ENCODE assay signal across 1 cellular context in the genomic region with DNA sequence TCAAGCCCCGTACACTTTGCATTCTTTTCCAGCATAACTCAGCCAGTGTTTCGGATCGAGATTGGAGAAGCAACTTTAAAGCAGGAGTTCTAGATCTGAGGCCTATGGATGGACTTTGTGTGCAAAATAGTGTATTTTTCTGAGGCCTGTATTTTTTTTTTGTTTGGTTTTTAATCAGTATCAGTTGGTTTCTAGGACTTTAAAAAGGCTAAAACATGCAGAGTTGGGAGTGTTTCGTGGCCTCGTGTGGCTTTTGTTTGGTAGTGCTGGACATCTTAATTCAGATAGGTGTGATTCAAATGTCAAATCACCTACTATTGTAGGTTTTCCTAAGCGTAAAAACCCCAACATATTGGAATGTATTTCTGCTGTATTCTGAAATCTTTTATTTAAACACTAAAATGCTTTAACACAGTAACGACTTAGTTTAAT.
TF ChIP-seq lines count a peak whose summit lies in the region.

No MANE protein-coding gene starts in this region.

TF ChIP-seq in HepG2, 621 proteins besides CTCF, POLR2A, EP300 and RAD21 (continued from another document and continues in another):
- TF ChIP-seq, protein P1, sequence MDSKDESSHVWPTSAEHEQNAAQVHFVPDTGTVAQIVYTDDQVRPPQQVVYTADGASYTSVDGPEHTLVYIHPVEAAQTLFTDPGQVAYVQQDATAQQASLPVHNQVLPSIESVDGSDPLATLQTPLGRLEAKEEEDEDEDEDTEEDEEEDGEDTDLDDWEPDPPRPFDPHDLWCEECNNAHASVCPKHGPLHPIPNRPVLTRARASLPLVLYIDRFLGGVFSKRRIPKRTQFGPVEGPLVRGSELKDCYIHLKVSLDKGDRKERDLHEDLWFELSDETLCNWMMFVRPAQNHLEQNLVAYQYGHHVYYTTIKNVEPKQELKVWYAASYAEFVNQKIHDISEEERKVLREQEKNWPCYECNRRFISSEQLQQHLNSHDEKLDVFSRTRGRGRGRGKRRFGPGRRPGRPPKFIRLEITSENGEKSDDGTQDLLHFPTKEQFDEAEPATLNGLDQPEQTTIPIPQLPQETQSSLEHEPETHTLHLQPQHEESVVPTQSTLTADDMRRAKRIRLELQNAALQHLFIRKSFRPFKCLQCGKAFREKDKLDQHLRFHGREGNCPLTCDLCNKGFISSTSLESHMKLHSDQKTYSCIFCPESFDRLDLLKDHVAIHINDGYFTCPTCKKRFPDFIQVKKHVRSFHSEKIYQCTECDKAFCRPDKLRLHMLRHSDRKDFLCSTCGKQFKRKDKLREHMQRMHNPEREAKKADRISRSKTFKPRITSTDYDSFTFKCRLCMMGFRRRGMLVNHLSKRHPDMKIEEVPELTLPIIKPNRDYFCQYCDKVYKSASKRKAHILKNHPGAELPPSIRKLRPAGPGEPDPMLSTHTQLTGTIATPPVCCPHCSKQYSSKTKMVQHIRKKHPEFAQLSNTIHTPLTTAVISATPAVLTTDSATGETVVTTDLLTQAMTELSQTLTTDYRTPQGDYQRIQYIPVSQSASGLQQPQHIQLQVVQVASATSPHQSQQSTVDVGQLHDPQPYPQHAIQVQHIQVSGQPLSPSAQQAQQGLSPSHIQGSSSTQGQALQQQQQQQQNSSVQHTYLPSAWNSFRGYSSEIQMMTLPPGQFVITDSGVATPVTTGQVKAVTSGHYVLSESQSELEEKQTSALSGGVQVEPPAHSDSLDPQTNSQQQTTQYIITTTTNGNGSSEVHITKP (CRISPR knock-in tag; IDR thresholded peaks at IDR 0.05; ENCODE audit: low read depth) = 0 out of 2 replicates have a peak, but pooled peaks have one; percentile 58
- TF ChIP-seq, protein P2, sequence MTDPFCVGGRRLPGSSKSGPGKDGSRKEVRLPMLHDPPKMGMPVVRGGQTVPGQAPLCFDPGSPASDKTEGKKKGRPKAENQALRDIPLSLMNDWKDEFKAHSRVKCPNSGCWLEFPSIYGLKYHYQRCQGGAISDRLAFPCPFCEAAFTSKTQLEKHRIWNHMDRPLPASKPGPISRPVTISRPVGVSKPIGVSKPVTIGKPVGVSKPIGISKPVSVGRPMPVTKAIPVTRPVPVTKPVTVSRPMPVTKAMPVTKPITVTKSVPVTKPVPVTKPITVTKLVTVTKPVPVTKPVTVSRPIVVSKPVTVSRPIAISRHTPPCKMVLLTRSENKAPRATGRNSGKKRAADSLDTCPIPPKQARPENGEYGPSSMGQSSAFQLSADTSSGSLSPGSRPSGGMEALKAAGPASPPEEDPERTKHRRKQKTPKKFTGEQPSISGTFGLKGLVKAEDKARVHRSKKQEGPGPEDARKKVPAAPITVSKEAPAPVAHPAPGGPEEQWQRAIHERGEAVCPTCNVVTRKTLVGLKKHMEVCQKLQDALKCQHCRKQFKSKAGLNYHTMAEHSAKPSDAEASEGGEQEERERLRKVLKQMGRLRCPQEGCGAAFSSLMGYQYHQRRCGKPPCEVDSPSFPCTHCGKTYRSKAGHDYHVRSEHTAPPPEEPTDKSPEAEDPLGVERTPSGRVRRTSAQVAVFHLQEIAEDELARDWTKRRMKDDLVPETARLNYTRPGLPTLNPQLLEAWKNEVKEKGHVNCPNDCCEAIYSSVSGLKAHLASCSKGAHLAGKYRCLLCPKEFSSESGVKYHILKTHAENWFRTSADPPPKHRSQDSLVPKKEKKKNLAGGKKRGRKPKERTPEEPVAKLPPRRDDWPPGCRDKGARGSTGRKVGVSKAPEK (CRISPR knock-in tag; IDR thresholded peaks at IDR 0.05; ENCODE audit: borderline replicate concordance) = no peak
- TF ChIP-seq ZNF777 (CRISPR knock-in tag; IDR thresholded peaks at IDR 0.05) (no peak), PAWR (CRISPR knock-in tag; IDR thresholded peaks at IDR 0.05; ENCODE audit: borderline replicate concordance) (no peak), NFKBIZ (CRISPR knock-in tag; IDR thresholded peaks at IDR 0.05) (no peak), ZHX2 (IDR thresholded peaks at IDR 0.05; ENCODE audit: low read depth) (no peak), ZHX2 (CRISPR knock-in tag; IDR thresholded peaks at IDR 0.05; ENCODE audit: borderline replicate concordance) (peak; percentile 89; the same call in 1 of the 2 replicates), ZNF431 (CRISPR knock-in tag; IDR thresholded peaks at IDR 0.05; ENCODE audit: borderline replicate concordance, low read depth) (no peak), ZNF382 (CRISPR knock-in tag; IDR thresholded peaks at IDR 0.05; ENCODE audit: borderline replicate concordance) (no peak), CHCHD3 (CRISPR knock-in tag; IDR thresholded peaks at IDR 0.05) (no peak), FOXJ3 (CRISPR knock-in tag; IDR thresholded peaks at IDR 0.05; ENCODE audit: borderline replicate concordance) (peak; percentile 95), ZNF280B (CRISPR knock-in tag; IDR thresholded peaks at IDR 0.05; ENCODE audit: borderline replicate concordance) (no peak), FOSL2 (CRISPR knock-in tag; IDR thresholded peaks at IDR 0.05) (no peak), RORA (CRISPR knock-in tag; IDR thresholded peaks at IDR 0.05) (no peak), CBFB (CRISPR knock-in tag; IDR thresholded peaks at IDR 0.05) (no peak), ZNF615 (CRISPR knock-in tag; IDR thresholded peaks at IDR 0.05; ENCODE audit: borderline replicate concordance) (no peak), ZNF770 (CRISPR knock-in tag; IDR thresholded peaks at IDR 0.05) (no peak), ZNF12 (CRISPR knock-in tag; IDR thresholded peaks at IDR 0.05) (no peak), HDAC6 (IDR thresholded peaks at IDR 0.05; ENCODE audit: low read depth, low read length) (no peak), NFE2 (CRISPR knock-in tag; IDR thresholded peaks at IDR 0.05) (no peak), STAT5B (CRISPR knock-in tag; IDR thresholded peaks at IDR 0.05) (0 out of 2 replicates have a peak, but pooled peaks have one; percentile 49), SMAD1 (CRISPR knock-in tag; IDR thresholded peaks at IDR 0.05; ENCODE audit: borderline replicate concordance, low read depth) (no peak), ZSCAN31 (CRISPR knock-in tag; IDR thresholded peaks at IDR 0.05; ENCODE audit: low read depth) (no peak; the same call in 1 of the 2 replicates), MTF1 (CRISPR knock-in tag; IDR thresholded peaks at IDR 0.05) (peak; percentile 78; the same call in 1 of the 2 replicates), HMG20A (CRISPR knock-in tag; IDR thresholded peaks at IDR 0.05; ENCODE audit: borderline replicate concordance) (peak; percentile 85; the same call in 1 of the 2 replicates), KDM5A (IDR thresholded peaks at IDR 0.05; ENCODE audit: borderline replicate concordance, low read length) (no peak), MXI1 (IDR thresholded peaks at IDR 0.05; ENCODE audit: borderline replicate concordance, low read depth, low read length) (no peak)
- TF ChIP-seq, protein P3, sequence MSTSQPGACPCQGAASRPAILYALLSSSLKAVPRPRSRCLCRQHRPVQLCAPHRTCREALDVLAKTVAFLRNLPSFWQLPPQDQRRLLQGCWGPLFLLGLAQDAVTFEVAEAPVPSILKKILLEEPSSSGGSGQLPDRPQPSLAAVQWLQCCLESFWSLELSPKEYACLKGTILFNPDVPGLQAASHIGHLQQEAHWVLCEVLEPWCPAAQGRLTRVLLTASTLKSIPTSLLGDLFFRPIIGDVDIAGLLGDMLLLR (CRISPR knock-in tag; IDR thresholded peaks at IDR 0.05) = no peak
- TF ChIP-seq, protein P4, sequence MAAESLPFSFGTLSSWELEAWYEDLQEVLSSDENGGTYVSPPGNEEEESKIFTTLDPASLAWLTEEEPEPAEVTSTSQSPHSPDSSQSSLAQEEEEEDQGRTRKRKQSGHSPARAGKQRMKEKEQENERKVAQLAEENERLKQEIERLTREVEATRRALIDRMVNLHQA (CRISPR knock-in tag; IDR thresholded peaks at IDR 0.05) = no peak
- TF ChIP-seq, protein P5, sequence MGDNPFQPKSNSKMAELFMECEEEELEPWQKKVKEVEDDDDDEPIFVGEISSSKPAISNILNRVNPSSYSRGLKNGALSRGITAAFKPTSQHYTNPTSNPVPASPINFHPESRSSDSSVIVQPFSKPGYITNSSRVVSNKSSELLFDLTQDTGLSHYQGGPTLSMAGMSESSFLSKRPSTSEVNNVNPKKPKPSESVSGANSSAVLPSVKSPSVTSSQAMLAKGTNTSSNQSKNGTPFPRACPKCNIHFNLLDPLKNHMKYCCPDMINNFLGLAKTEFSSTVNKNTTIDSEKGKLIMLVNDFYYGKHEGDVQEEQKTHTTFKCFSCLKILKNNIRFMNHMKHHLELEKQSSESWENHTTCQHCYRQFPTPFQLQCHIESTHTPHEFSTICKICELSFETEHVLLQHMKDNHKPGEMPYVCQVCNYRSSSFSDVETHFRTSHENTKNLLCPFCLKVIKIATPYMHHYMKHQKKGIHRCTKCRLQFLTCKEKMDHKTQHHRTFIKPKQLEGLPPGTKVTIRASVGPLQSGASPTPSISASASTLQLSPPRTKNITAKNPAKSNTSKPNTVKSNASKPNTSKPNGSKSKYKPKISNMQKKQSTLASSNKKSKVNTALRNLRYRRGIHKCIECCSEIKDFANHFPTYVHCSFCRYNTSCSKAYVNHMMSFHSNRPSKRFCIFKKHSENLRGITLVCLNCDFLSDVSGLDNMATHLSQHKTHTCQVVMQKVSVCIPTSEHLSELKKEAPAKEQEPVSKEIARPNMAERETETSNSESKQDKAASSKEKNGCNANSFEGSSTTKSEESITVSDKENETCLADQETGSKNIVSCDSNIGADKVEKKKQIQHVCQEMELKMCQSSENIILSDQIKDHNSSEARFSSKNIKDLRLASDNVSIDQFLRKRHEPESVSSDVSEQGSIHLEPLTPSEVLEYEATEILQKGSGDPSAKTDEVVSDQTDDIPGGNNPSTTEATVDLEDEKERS (CRISPR knock-in tag; IDR thresholded peaks at IDR 0.05) = no peak
